Comparison of ENCODE assay signal across 9 cellular contexts in genomic region chr1:84156210-84156621, GRCh38. TPM values are rescaled to one million over a fixed set of nuclear protein-coding genes. Genes with fewer than 3 reads are reported as not detected.
DNase-seq lines count a peak whose midpoint lies in the region; ATAC-seq and TF ChIP-seq lines count a peak whose summit lies in the region.
"Had no signal": no experiment of that assay in that cellular context is flagged by ENCODE, and none has a peak within 500 bp of the region (broad histone marks: within the 10 kb centered on the region; RNA-seq: fewer than 3 reads in every experiment).

No MANE protein-coding gene starts in this region.

- H3K4me3 ChIP-seq in OCI-LY3 (ENCODE audit: low read length) (no peak overlapping the region; the same call in 1 of the 2 replicates), epithelial cell of proximal tubule (ENCODE audit: low read depth, low read length) (no peak overlapping the region), upper lobe of right lung (no peak overlapping the region), right cardiac atrium (ENCODE audit: low read length) (no peak overlapping the region)

- no peak overlapping the region for H3K9ac ChIP-seq in OCI-LY3 (ENCODE audit: low read length)

- H3K27ac Mint-ChIP-seq in activated naive CD4-positive, alpha-beta T cell treated with anti-CD3 and anti-CD28 coated beads for 36 hours = peak overlapping the region; percentile 64

- peaks cover 83% of the 10 kb centered on the region for H3K4me1 Mint-ChIP-seq in activated naive CD4-positive, alpha-beta T cell treated with anti-CD3 and anti-CD28 coated beads for 36 hours (ENCODE audit: low read depth)

- peak overlapping the region; percentile 55 for H3K4me2 ChIP-seq in OCI-LY3 (ENCODE audit: low read length)

- ATAC-seq in upper lobe of right lung (peak; percentile 39), HG03196 (IDR thresholded peaks at IDR 0.05; ENCODE audit: unreplicated experiment) (no peak), right cardiac atrium (no peak), HG02938 (IDR thresholded peaks at IDR 0.05; ENCODE audit: unreplicated experiment) (no peak)

- peak; percentile 19 for DNase-seq in activated naive CD4-positive, alpha-beta T cell treated with anti-CD3 and anti-CD28 coated beads for 36 hours
- no peak for DNase-seq in activated naive CD4-positive, alpha-beta T cell (lab: John Stamatoyannopoulos, UW)
- DNase-seq in epithelial cell of proximal tubule (ENCODE audit: low read depth) (peak; percentile 42), upper lobe of right lung (no peak), right cardiac atrium (no peak)
- DNase-seq: NCI-H82 had no signal

- peaks cover 2% of the 10 kb centered on the region for H3K9me3 Mint-ChIP-seq in activated naive CD4-positive, alpha-beta T cell treated with anti-CD3 and anti-CD28 coated beads for 36 hours

- no peaks in the 10 kb centered on the region for H3K36me3 ChIP-seq in OCI-LY3 (replicated peaks; ENCODE audit: low read depth, low read length)
- no peaks in the 10 kb centered on the region for H3K36me3 ChIP-seq in upper lobe of right lung

- WGBS in right cardiac atrium = 72% methylated on average over 2 of the region's 2 CpGs

- H2AFZ ChIP-seq in OCI-LY3 (ENCODE audit: low read depth, low read length) = no peak overlapping the region

- H3K36me3 Mint-ChIP-seq in activated naive CD4-positive, alpha-beta T cell treated with anti-CD3 and anti-CD28 coated beads for 36 hours (ENCODE audit: low read depth) = peaks cover 8% of the 10 kb centered on the region

- H3K4me3 Mint-ChIP-seq in activated naive CD4-positive, alpha-beta T cell treated with anti-CD3 and anti-CD28 coated beads for 36 hours = peak overlapping the region; percentile 18

- H3K27me3 ChIP-seq in OCI-LY3 (ENCODE audit: low read depth, low read length) = no peaks in the 10 kb centered on the region
- H3K27me3 ChIP-seq in upper lobe of right lung = no peaks in the 10 kb centered on the region
- H3K27me3 ChIP-seq in right cardiac atrium (ENCODE audit: control insufficient read depth, insufficient read depth) = no peaks in the 10 kb centered on the region

- CTCF ChIA-PET in activated naive CD4-positive, alpha-beta T cell treated with anti-CD3 and anti-CD28 coated beads for 36 hours (lab: Charles Lee) = interaction anchor here (1.0 kb wide), 1 partner anchor 9 kb away, joined by 3 read pairs; no protein-coding TSS in a partner anchor

- no peak overlapping the region for H3K27ac ChIP-seq in OCI-LY3 (ENCODE audit: low read length)
- no peak overlapping the region for H3K27ac ChIP-seq in upper lobe of right lung
- H3K27ac ChIP-seq in right cardiac atrium (ENCODE audit: low read length) = no peak overlapping the region

- no peaks in the 10 kb centered on the region for H3K79me2 ChIP-seq in OCI-LY3 (ENCODE audit: low read length)

- H4K20me1 ChIP-seq in OCI-LY3 (ENCODE audit: insufficient read depth, low read length) = no peaks in the 10 kb centered on the region

- TF ChIP-seq CTCF in OCI-LY3 (IDR thresholded peaks at IDR 0.05; ENCODE audit: low read depth, low read length) = no peak
- no peak for TF ChIP-seq CTCF in epithelial cell of proximal tubule (conservative IDR thresholded peaks at IDR 0.05; ENCODE audit: low read depth, low read length)
- TF ChIP-seq CTCF in upper lobe of right lung (IDR thresholded peaks at IDR 0.05) = no peak

- no peaks in the 10 kb centered on the region for H3K27me3 Mint-ChIP-seq in activated naive CD4-positive, alpha-beta T cell treated with anti-CD3 and anti-CD28 coated beads for 36 hours (ENCODE audit: low read depth)

- H3K9me3 ChIP-seq in OCI-LY3 (ENCODE audit: insufficient read depth, low read length) (no peaks in the 10 kb centered on the region), upper lobe of right lung (no peaks in the 10 kb centered on the region), right cardiac atrium (ENCODE audit: control insufficient read depth, low read length) (no peaks in the 10 kb centered on the region)

- H3K4me1 ChIP-seq in OCI-LY3 (ENCODE audit: low read length) (peaks cover 41% of the 10 kb centered on the region), upper lobe of right lung (no peaks in the 10 kb centered on the region), right cardiac atrium (ENCODE audit: control insufficient read depth, insufficient read depth, low read length) (no peaks in the 10 kb centered on the region)

- intact Hi-C loops in activated naive CD4-positive, alpha-beta T cell treated with anti-CD3 and anti-CD28 coated beads for 36 hours (cut with micrococcal nuclease) = loop anchor here (1.0 to 5.0 kb wide), 2 partner anchors 8 to 1121 kb away; partner anchors contain the start of gene BCL10
- intact Hi-C loops in upper lobe of right lung (cut with DNase I) = no loop called here
- intact Hi-C loops in right cardiac atrium (cut with DNase I) = no loop called here

RNA-seq across cellular contexts. Expression of gene PRKACB, which starts 12.1 kb away (rescaled TPM):
- 10 to 100 TPM; 25.7 to 25.9 TPM for total RNA-seq in activated naive CD4-positive, alpha-beta T cell treated with anti-CD3 and anti-CD28 coated beads for 36 hours
- total RNA-seq in epithelial cell of proximal tubule (9.5 and 10.1 TPM in 2 replicates), upper lobe of right lung (31.9 TPM), right cardiac atrium (10 to 100 TPM; 49.6 to 53.5 (median 51.3) TPM)
- polyA plus RNA-seq in right cardiac atrium = 21.0 TPM

Comparison
In these comparisons a context has a peak if more than half of its experiments do, and no peak if none do; other contexts are left out.
1. DNase-seq: peak in activated naive CD4-positive, alpha-beta T cell treated with anti-CD3 and anti-CD28 coated beads for 36 hours (single experiment) and epithelial cell of proximal tubule (single experiment); none in activated naive CD4-positive, alpha-beta T cell (0 of 4), upper lobe of right lung (single experiment) and right cardiac atrium (0 of 3).